10 cellular contexts compared by ENCODE assay signal in genomic region chr3:134651347-134652041, GRCh38. TPM values are rescaled to one million over a fixed set of nuclear protein-coding genes. Genes with fewer than 3 reads are reported as not detected.
A peak's percentile ranks its signal among the peaks of the same experiment; 100 is the strongest.
DNase-seq lines count a peak whose midpoint lies in the region; ATAC-seq and TF ChIP-seq lines count a peak whose summit lies in the region.
"Had no signal": no experiment of that assay in that cellular context is flagged by ENCODE, and none has a peak within 500 bp of the region (broad histone marks: within the 10 kb centered on the region; RNA-seq: fewer than 3 reads in every experiment).

No MANE protein-coding gene starts in this region.

- H3K4me3 Mint-ChIP-seq in T-helper 17 cell (peak overlapping the region; percentile 21), osteocyte (ENCODE audit: unreplicated experiment) (peak overlapping the region; percentile 70)

- no peak for ATAC-seq in T-helper 17 cell
- no peak for ATAC-seq in HG03521 (IDR thresholded peaks at IDR 0.05; ENCODE audit: unreplicated experiment)

- POLR2A ChIA-PET in BJ (lab: Charles Lee), result no interaction called here

- DNase-seq in BJ (ENCODE audit: low read depth), result no peak
- DNase-seq in T-helper 17 cell, result no peak
- peak; percentile 45 to 84 for DNase-seq in cardiac muscle cell (ENCODE audit: low read depth in 1 of 2, low spot score in 1 of 2)
- DNase-seq in osteocyte (ENCODE audit: extremely low spot score, unreplicated experiment), result peak; percentile 78
- DNase-seq in epidermal melanocyte (ENCODE audit: insufficient read length, low spot score), result no peak
- DNase-seq in NCI-H187 (lab: John Stamatoyannopoulos, UW), result no peak
- no peak for DNase-seq in NCI-H446 (lab: John Stamatoyannopoulos, UW)
- DNase-seq: activated CD4-positive, alpha-beta T cell treated with anti-CD3 and anti-CD28 coated beads for 1 hour had no signal

- peaks cover 17% of the 10 kb centered on the region for H3K4me1 ChIP-seq in cardiac muscle cell (ENCODE audit: low read depth)

- TF ChIP-seq CTCF in BJ (IDR thresholded peaks at IDR 0.05; ENCODE audit: insufficient read depth, low read depth, low read length) (no peak), cardiac muscle cell (IDR thresholded peaks at IDR 0.05; ENCODE audit: low read depth, low read length) (no peak), osteocyte (IDR thresholded peaks at IDR 0.05) (no peak)

- H3K9me3 ChIP-seq in T-helper 17 cell (ENCODE audit: control insufficient read depth, low read length, poor library complexity, severe bottlenecking) (no peaks in the 10 kb centered on the region), cardiac muscle cell (ENCODE audit: low read depth) (no peaks in the 10 kb centered on the region)

- CTCF ChIA-PET in BJ (lab: Yijun Ruan, JAX), result interaction anchor here (1.0 to 1.5 kb wide), 4 partner anchors 11 to 104 kb away, joined by 3 to 7 read pairs (median 6); no protein-coding TSS in a partner anchor

- H3K27ac Mint-ChIP-seq in T-helper 17 cell (no peak overlapping the region), osteocyte (ENCODE audit: unreplicated experiment) (no peak overlapping the region)

- H3K4me3 ChIP-seq in BJ (ENCODE audit: low read depth, low read length) (peak overlapping the region; percentile 32), cardiac muscle cell (peak overlapping the region; percentile 18)

- H3K9me3 Mint-ChIP-seq in osteocyte (ENCODE audit: unreplicated experiment), result no peaks in the 10 kb centered on the region

- H3K27me3 ChIP-seq in BJ (ENCODE audit: control insufficient read depth, insufficient read depth, low read length) (peaks cover 3% of the 10 kb centered on the region), cardiac muscle cell (peaks cover 61% of the 10 kb centered on the region)

- H3K27ac ChIP-seq in cardiac muscle cell, result no peak overlapping the region

- peaks cover 50% of the 10 kb centered on the region for H3K27me3 Mint-ChIP-seq in T-helper 17 cell
- peaks cover 12% of the 10 kb centered on the region for H3K27me3 Mint-ChIP-seq in osteocyte (ENCODE audit: unreplicated experiment)

- H3K36me3 Mint-ChIP-seq in T-helper 17 cell (ENCODE audit: low read depth), result peaks cover 2% of the 10 kb centered on the region
- no peaks in the 10 kb centered on the region for H3K36me3 Mint-ChIP-seq in osteocyte (ENCODE audit: unreplicated experiment)

- no peaks in the 10 kb centered on the region for H3K4me1 Mint-ChIP-seq in T-helper 17 cell
- peaks cover 15% of the 10 kb centered on the region for H3K4me1 Mint-ChIP-seq in osteocyte (ENCODE audit: unreplicated experiment)

- H3K36me3 ChIP-seq in BJ (ENCODE audit: control insufficient read depth, insufficient read depth, low read length), result no peaks in the 10 kb centered on the region
- no peaks in the 10 kb centered on the region for H3K36me3 ChIP-seq in cardiac muscle cell

RNA-seq across cellular contexts. Expression of gene KY, which starts 0.7 kb away (rescaled TPM):
- polyA plus RNA-seq in BJ (2011; rRNA removed), result 0.05 TPM in 1 of 2 replicates, not detected in the other
- not detected in 2 replicates for polyA minus RNA-seq in BJ (2011; rRNA and poly(A)+ RNA removed)
- not detected for total RNA-seq in T-helper 17 cell
- total RNA-seq in cardiac muscle cell, result 0.46 and 1.2 TPM in 2 replicates
- 0.35 and 1.1 TPM in 2 replicates for polyA plus RNA-seq in cardiac muscle cell
- not detected in 2 replicates for total RNA-seq in osteocyte
- total RNA-seq: HT1080 had no signal

Comparison
In these comparisons a context has a peak if more than half of its experiments do, and no peak if none do; other contexts are left out.
1. DNase-seq: peak in cardiac muscle cell (2 of 2) and osteocyte (single experiment); none in BJ (single experiment), T-helper 17 cell (0 of 3), epidermal melanocyte (single experiment), NCI-H187 (0 of 2) and NCI-H446 (0 of 2).